ENCODE assay signal across 1 cellular context in genomic region chr2:27489498-27490397, GRCh38.
TF ChIP-seq lines count a peak whose summit lies in the region.

TSS of gene IFT172 (minus strand) at chr2:27489743. CDS start at chr2:27489653, 90 bp downstream.

TF ChIP-seq in liver, 16 proteins besides CTCF, POLR2A, EP300 and RAD21 (continued from another document):
- TF ChIP-seq REST (IDR thresholded peaks at IDR 0.05) (peak; percentile 93), FOXA2 (IDR thresholded peaks at IDR 0.05) (no peak)
- TF ChIP-seq, protein P1, sequence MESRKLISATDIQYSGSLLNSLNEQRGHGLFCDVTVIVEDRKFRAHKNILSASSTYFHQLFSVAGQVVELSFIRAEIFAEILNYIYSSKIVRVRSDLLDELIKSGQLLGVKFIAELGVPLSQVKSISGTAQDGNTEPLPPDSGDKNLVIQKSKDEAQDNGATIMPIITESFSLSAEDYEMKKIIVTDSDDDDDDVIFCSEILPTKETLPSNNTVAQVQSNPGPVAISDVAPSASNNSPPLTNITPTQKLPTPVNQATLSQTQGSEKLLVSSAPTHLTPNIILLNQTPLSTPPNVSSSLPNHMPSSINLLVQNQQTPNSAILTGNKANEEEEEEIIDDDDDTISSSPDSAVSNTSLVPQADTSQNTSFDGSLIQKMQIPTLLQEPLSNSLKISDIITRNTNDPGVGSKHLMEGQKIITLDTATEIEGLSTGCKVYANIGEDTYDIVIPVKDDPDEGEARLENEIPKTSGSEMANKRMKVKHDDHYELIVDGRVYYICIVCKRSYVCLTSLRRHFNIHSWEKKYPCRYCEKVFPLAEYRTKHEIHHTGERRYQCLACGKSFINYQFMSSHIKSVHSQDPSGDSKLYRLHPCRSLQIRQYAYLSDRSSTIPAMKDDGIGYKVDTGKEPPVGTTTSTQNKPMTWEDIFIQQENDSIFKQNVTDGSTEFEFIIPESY (IDR thresholded peaks at IDR 0.05), result peak; percentile 80
